ENCODE assay signal across 8 cellular contexts in genomic region chr3:128226794-128227399, GRCh38.
DNase-seq lines count a peak whose midpoint lies in the region; ATAC-seq and TF ChIP-seq lines count a peak whose summit lies in the region.

No MANE protein-coding gene starts in this region.

- no peaks in the 10 kb centered on the region for H3K36me3 ChIP-seq in DND-41 (ENCODE audit: insufficient read depth, low read length)

- no peak overlapping the region for H3K4me2 ChIP-seq in DND-41 (ENCODE audit: insufficient read depth, low read length)

- H3K9ac ChIP-seq in DND-41 (ENCODE audit: low read depth, low read length) = no peak overlapping the region

- no peaks in the 10 kb centered on the region for H3K4me1 ChIP-seq in DND-41 (ENCODE audit: insufficient read depth, low read length)

- H3K27ac ChIP-seq in DND-41 (ENCODE audit: low read length) = no peak overlapping the region

- peaks cover 12% of the 10 kb centered on the region for H3K9me3 ChIP-seq in DND-41 (ENCODE audit: insufficient read depth, low read length, severe bottlenecking)

- no peak overlapping the region for H3K4me3 ChIP-seq in DND-41 (ENCODE audit: low read depth in 1 of 2, low read length in 2 of 2)
- H3K4me3 ChIP-seq in fibroblast of pulmonary artery (replicated peaks; ENCODE audit: low read depth, low read length) = no peak overlapping the region

- no peaks in the 10 kb centered on the region for H3K79me2 ChIP-seq in DND-41 (ENCODE audit: insufficient read depth, low read length)

- DNase-seq in DND-41 (peak; percentile 17), HuH-7 (ENCODE audit: low spot score) (peak; percentile 77), fibroblast of pulmonary artery (ENCODE audit: low read depth) (peak; percentile 42), pons (ENCODE audit: low spot score) (peak; percentile 27), NCI-H128 (lab: John Stamatoyannopoulos, UW; ENCODE audit: unreplicated experiment) (no peak)
- DNase-seq in activated CD8-positive, alpha-beta memory T cell treated with anti-CD3 and anti-CD28 coated beads for 24 hours = peak; percentile 64

- H3K27me3 ChIP-seq in DND-41 (ENCODE audit: insufficient read depth, low read length, poor library complexity) = no peaks in the 10 kb centered on the region

- H4K20me1 ChIP-seq in DND-41 (ENCODE audit: insufficient read depth, low read length) = peaks cover 14% of the 10 kb centered on the region

- no peak overlapping the region for H2AFZ ChIP-seq in DND-41 (ENCODE audit: low read depth, low read length)

- TF ChIP-seq CTCF in DND-41 (IDR thresholded peaks at IDR 0.05; ENCODE audit: borderline replicate concordance, extremely low read depth, low read length, poor library complexity, severe bottlenecking) = peak; percentile 61
- peak; percentile 89 for TF ChIP-seq CTCF in fibroblast of pulmonary artery (IDR thresholded peaks at IDR 0.05; ENCODE audit: low read length, missing control alignments)

- ATAC-seq in DND-41 (ENCODE audit: insufficient read depth, low read depth) = peak; percentile 63; the same call in 1 of the 3 replicates
- ATAC-seq in GM18519 (IDR thresholded peaks at IDR 0.05; ENCODE audit: low FRiP score, unreplicated experiment) = no peak
- no peak for ATAC-seq in HG03342 (IDR thresholded peaks at IDR 0.05; ENCODE audit: unreplicated experiment)
